In the genomic region with DNA sequence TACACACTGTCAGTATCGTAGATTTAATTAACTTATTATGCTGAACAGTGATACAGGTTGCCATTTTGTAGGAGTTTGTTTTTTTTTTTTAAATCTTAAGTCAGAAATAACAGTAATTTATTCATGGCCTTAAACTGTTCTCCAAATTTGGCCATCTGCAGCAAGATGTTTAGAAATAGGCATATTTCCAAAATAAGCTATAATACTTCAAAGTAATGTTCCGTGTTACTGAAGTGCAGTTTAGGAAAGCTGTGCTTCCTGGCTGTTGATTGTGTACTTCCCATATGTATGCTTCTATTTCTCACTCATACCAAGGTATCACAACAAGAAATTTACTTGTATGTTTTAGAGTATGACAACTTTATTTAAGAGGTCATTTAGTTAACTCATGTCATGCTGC, we compare ENCODE assay signal across 1 cellular context.
TF ChIP-seq lines count a peak whose summit lies in the region.

No MANE protein-coding gene starts in this region.

TF ChIP-seq in endothelial cell of umbilical vein, 7 proteins besides CTCF, POLR2A, EP300 and RAD21 (continued from another document):
- no peak for TF ChIP-seq GATA2 (IDR thresholded peaks at IDR 0.05; ENCODE audit: insufficient read depth, insufficient read length, low read depth, low read length)
